8 cellular contexts compared by ENCODE assay signal in genomic region chr6:43013843-43014433, GRCh38. TPM values are rescaled to one million over a fixed set of nuclear protein-coding genes. Genes with fewer than 3 reads are reported as not detected.
DNase-seq lines count a peak whose midpoint lies in the region; ATAC-seq and TF ChIP-seq lines count a peak whose summit lies in the region.

Gene KLHDC3, plus strand, starts transcription at chr6:43014249. Its CDS starts 2,944 bp downstream, at chr6:43017193.
Gene MEA1, minus strand, starts transcription at chr6:43013946. Its CDS starts 133 bp downstream, at chr6:43013813.

- peak; percentile 69 for TF ChIP-seq POLR2A in GM19099 (IDR thresholded peaks at IDR 0.05; ENCODE audit: extremely low read depth, insufficient read length, low read depth)

- DNase-seq in AG20443 (ENCODE audit: low spot score), result peak; percentile 99
- DNase-seq in NCI-H510A (lab: John Stamatoyannopoulos, UW), result peak; percentile 99
- DNase-seq in activated CD4-positive, alpha-beta T cell treated with anti-CD3 and anti-CD28 coated beads for 1 hour, result peak; percentile 97
- peak; percentile 100 for DNase-seq in cerebellum (ENCODE audit: low spot score)
- DNase-seq in islet precursor cell, result peak; percentile 100
- peak; percentile 98 to 99 (median 99) for DNase-seq in stimulated activated CD4-positive, alpha-beta T cell treated with anti-CD3 and anti-CD28 coated beads, Interleukin-12 subunit alpha, Interleukin-12 subunit beta, amount 100 ng/mL, for 48 hours (ENCODE audit: low read depth in 2 of 3, low spot score in 1 of 3)

- peak; percentile 87 for ATAC-seq in HG03432 (IDR thresholded peaks at IDR 0.05; ENCODE audit: unreplicated experiment)

RNA-seq across cellular contexts. Expression of gene KLHDC3, which starts in this region (rescaled TPM):
- 62.2 TPM for total RNA-seq in cerebellum

RNA-seq across cellular contexts. Expression of gene MEA1, which starts in this region (rescaled TPM):
- total RNA-seq in cerebellum, result 22.4 TPM

Comparison
In these comparisons a context has a peak if more than half of its experiments do, and no peak if none do; other contexts are left out.
1. Peak in every context shown above with its lines: DNase-seq and ATAC-seq.